24 cellular contexts compared by ENCODE assay signal in the genomic region with DNA sequence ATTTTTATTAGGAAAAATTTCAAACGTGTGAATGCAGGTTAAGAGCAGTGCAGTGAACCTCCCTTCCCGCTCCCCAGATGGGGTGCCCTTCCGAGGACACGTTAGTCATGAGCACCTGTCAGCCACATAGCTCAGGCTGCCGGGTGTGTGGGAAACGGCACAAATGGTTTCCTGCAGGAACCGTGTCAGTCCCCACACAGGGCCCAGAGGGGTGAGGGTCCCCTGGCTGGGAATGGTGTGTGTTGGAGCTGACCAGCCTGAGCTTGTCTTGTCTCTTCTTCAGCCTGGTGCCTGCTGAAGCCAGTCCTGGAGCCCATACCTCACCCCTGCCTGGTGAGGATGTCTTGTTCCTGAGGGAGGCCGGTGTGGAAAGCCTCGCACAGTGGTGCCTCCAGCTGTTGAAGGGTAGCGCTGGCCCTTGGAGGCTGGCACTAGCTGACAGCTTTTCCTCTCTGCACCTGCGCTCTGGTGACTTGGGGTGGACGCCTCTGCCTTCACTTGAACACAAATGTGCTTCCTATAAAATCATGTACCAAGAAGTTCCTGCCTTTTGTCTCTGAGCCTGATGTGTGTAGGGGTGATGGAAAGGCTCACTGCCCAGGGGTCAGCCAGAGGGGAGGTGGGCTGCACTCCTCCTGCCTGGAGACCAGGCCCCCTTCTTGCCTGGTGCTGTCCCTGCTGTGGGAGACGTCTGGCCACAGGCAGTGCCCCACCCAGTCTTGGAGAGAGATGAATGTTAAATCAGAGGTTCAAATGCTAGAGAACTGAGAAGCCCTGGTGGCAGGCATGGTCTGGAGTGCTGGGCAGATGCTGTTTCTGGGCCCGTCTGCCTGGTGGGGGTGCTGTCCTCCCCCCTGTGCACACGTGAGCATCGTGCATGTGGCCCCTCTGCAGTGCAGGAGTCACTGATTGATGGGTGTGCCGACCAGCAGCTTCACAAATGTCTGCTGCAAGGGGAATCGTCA.
DNase-seq lines count a peak whose midpoint lies in the region; ATAC-seq, FAIRE-seq and TF ChIP-seq lines count a peak whose summit lies in the region.
"Had no signal": no experiment of that assay in that cellular context is flagged by ENCODE, and none has a peak within 500 bp of the region (broad histone marks: within the 10 kb centered on the region; RNA-seq: fewer than 3 reads in every experiment).

No MANE protein-coding gene starts in this region.

- intact Hi-C loops in HepG2 (cut with micrococcal nuclease; ENCODE audit: unreplicated experiment) (no loop called here), spleen (cut with DNase I; ENCODE audit: low total_unique reads) (no loop called here)

- peaks cover 28% of the 10 kb centered on the region for H3K9me3 Mint-ChIP-seq in activated T-cell treated with anti-CD3 and anti-CD28 coated beads, Interleukin-2, amount 50 U/mL, for 24 hours

- H3K9ac ChIP-seq in HepG2 (ENCODE audit: insufficient read depth, low read depth, low read length): no peak overlapping the region

- CTCF ChIA-PET in HepG2 (lab: Yijun Ruan, JAX; ENCODE audit: low intra/inter-chr PET ratio, low total read pairs): no interaction called here

- POLR2A ChIA-PET in HepG2 (lab: Yijun Ruan, JAX): no interaction called here

- no peak for TF ChIP-seq RAD21 in HepG2 (CRISPR knock-in tag; IDR thresholded peaks at IDR 0.05)

- H3K4me1 ChIP-seq in RWPE2 (ENCODE audit: insufficient read depth, poor library complexity, severe bottlenecking) (no peaks in the 10 kb centered on the region), HepG2 (ENCODE audit: insufficient read depth, low read length) (no peaks in the 10 kb centered on the region), spleen (no peaks in the 10 kb centered on the region)
- H3K4me1 ChIP-seq: A549, foreskin keratinocyte had no signal

- H3K4me2 ChIP-seq in HepG2 (ENCODE audit: low read depth, low read length): no peak overlapping the region
- H3K4me2 ChIP-seq: A549 had no signal

- H3K79me2 ChIP-seq in HepG2 (ENCODE audit: insufficient read depth, low read length): no peaks in the 10 kb centered on the region

- no peaks in the 10 kb centered on the region for H3K27me3 ChIP-seq in RWPE2 (ENCODE audit: insufficient read depth, poor library complexity, severe bottlenecking)
- no peaks in the 10 kb centered on the region for H3K27me3 ChIP-seq in HepG2 (ENCODE audit: control insufficient read depth in 1 of 2, insufficient read depth in 2 of 2, low read length in 2 of 2)
- H3K27me3 ChIP-seq in spleen (replicated peaks in 1 of 7): no peaks in the 10 kb centered on the region
- H3K27me3 ChIP-seq: foreskin keratinocyte had no signal

- BruUV-seq in HepG2 (replicated peaks; lab: Mats Ljungman, UMichigan): no TSS peak

- DNase-seq in activated T-cell treated with anti-CD3 and anti-CD28 coated beads, Interleukin-2, amount 50 U/mL, for 24 hours: peak; percentile 27
- DNase-seq in activated T-cell treated with anti-CD3 and anti-CD28 coated beads for 4 hours (no peak), RWPE2 (ENCODE audit: low spot score) (peak; percentile 57), HepG2 (ENCODE audit: low spot score) (no peak), spleen (peak; percentile 41), NCI-H2107 treated with DMSO at 0.1 percent for 48 hours (lab: John Stamatoyannopoulos, UW; ENCODE audit: unreplicated experiment) (no peak), HK-2 (ENCODE audit: unreplicated experiment) (no peak)
- DNase-seq: activated CD8-positive, alpha-beta memory T cell treated with anti-CD3 and anti-CD28 coated beads for 24 hours; amniotic stem cell; COR-L47; foreskin keratinocyte; H7; hippocampal formation; Karpas-422; mesenchymal stem cell; NCI-H1092; NCI-H2029 treated with DMSO at 0.1 percent for 48 hours; NCI-H446 treated with DMSO at 0.1 percent for 48 hours; T-helper 9 cell had no signal

- H4K20me1 ChIP-seq in HepG2 (ENCODE audit: insufficient read depth, low read length): no peaks in the 10 kb centered on the region

- peaks cover 92% of the 10 kb centered on the region for H3K36me3 Mint-ChIP-seq in activated T-cell treated with anti-CD3 and anti-CD28 coated beads, Interleukin-2, amount 50 U/mL, for 24 hours (ENCODE audit: low read depth)

- no peak for ATAC-seq in RWPE2 (ENCODE audit: low read depth)
- no peak; the same call in 2 of the 3 replicates for ATAC-seq in HepG2
- ATAC-seq in GM21423 (IDR thresholded peaks at IDR 0.05; ENCODE audit: unreplicated experiment): no peak
- ATAC-seq: A549; foreskin keratinocyte; naive thymus-derived CD8-positive, alpha-beta T cell; SK-N-SH treated with all-trans-retinoic acid at 6 μM for 48 hours had no signal

- TF ChIP-seq POLR2A in HepG2 (IDR thresholded peaks at IDR 0.05; ENCODE audit: insufficient read depth in 1 of 2, low read depth in 2 of 2, low read length in 2 of 2) (no peak), spleen (IDR thresholded peaks at IDR 0.05) (no peak)

- FAIRE-seq in HepG2 (lab: Jason Lieb, UNC): no peak
- FAIRE-seq: A549 had no signal

- no peak overlapping the region for H3K4me3 ChIP-seq in RWPE2 (ENCODE audit: severe bottlenecking)
- H3K4me3 ChIP-seq in HepG2 (replicated peaks in 1 of 3; ENCODE audit: insufficient read depth in 1 of 3, low read depth in 2 of 3, low read length in 3 of 3): no peak overlapping the region
- no peak overlapping the region for H3K4me3 ChIP-seq in spleen
- H3K4me3 ChIP-seq: A549 had no signal

- H3K27ac Mint-ChIP-seq in activated T-cell treated with anti-CD3 and anti-CD28 coated beads, Interleukin-2, amount 50 U/mL, for 24 hours: peak overlapping the region; percentile 64
- H3K27ac Mint-ChIP-seq: activated T-helper 1 cell treated with anti-CD3 and anti-CD28 coated beads, Interleukin-12 subunit alpha, Interleukin-12 subunit beta, Interleukin-2, Interleukin-4 antibody, amounts not matched to agents 30 ng/mL and 10 ng/mL and 1 ng/mL, durations not matched to agents 14 hours and 24 hours and 36 hours had no signal

- TF ChIP-seq EP300 in HepG2 (IDR thresholded peaks at IDR 0.05; ENCODE audit: low read depth in 2 of 2, low read length in 2 of 2): no peak
- TF ChIP-seq EP300 in HepG2 (CRISPR knock-in tag; IDR thresholded peaks at IDR 0.05; ENCODE audit: borderline replicate concordance): no peak

- peaks cover 11% of the 10 kb centered on the region for H3K9me3 ChIP-seq in RWPE2 (ENCODE audit: severe bottlenecking)
- H3K9me3 ChIP-seq in HepG2 (ENCODE audit: low read length): peaks cover 19% of the 10 kb centered on the region
- H3K9me3 ChIP-seq in spleen: peaks cover 8 to 44% (median 38%) of the 10 kb centered on the region in 8 donors

- no peak overlapping the region for H3K4me3 Mint-ChIP-seq in activated T-cell treated with anti-CD3 and anti-CD28 coated beads, Interleukin-2, amount 50 U/mL, for 24 hours
- H3K4me3 Mint-ChIP-seq: activated T-helper 1 cell treated with anti-CD3 and anti-CD28 coated beads, Interleukin-12 subunit alpha, Interleukin-12 subunit beta, Interleukin-2, Interleukin-4 antibody, amounts not matched to agents 30 ng/mL and 10 ng/mL and 1 ng/mL, durations not matched to agents 14 hours and 24 hours and 36 hours; naive thymus-derived CD8-positive, alpha-beta T cell had no signal

- H2AFZ ChIP-seq in HepG2 (ENCODE audit: low read length): no peak overlapping the region

- WGBS in HepG2 (ENCODE audit: low lambda C conversion rate): 91% methylated on average over 18 of the region's 18 CpGs
- WGBS in spleen, 5 donors: 86 to 94% (median 90%) methylated on average over 12 to 18 of the region's 18 CpGs

- TF ChIP-seq CTCF in RWPE2 (IDR thresholded peaks at IDR 0.05; ENCODE audit: poor library complexity, severe bottlenecking) (no peak), HepG2 (CRISPR knock-in tag; IDR thresholded peaks at IDR 0.05) (no peak), spleen (IDR thresholded peaks at IDR 0.05 in 8 of 11, conservative IDR thresholded peaks at IDR 0.05 in 3 of 11) (no peak)

- in situ Hi-C loops in HepG2 (cut with HindIII; ENCODE audit: extremely low pct_ligation_motif_present, low pct_unique_long_range_greater_than_20kb): no loop called here

- H3K27ac ChIP-seq in RWPE2 (ENCODE audit: poor library complexity, severe bottlenecking) (no peak overlapping the region), HepG2 (ENCODE audit: extremely low read length, insufficient read depth, low read length) (no peak overlapping the region), spleen (no peak overlapping the region)
- H3K27ac ChIP-seq: A549, foreskin keratinocyte had no signal

- H3K27me3 Mint-ChIP-seq in activated T-cell treated with anti-CD3 and anti-CD28 coated beads, Interleukin-2, amount 50 U/mL, for 24 hours: no peaks in the 10 kb centered on the region
- H3K27me3 Mint-ChIP-seq: naive thymus-derived CD8-positive, alpha-beta T cell had no signal

- H3K36me3 ChIP-seq in RWPE2 (ENCODE audit: low read depth) (peaks cover 41% of the 10 kb centered on the region), HepG2 (replicated peaks in 1 of 2; ENCODE audit: control insufficient read depth in 1 of 2, insufficient read depth in 2 of 2, low read length in 2 of 2) (peaks cover 24 to 65% of the 10 kb centered on the region in 2 experiments), spleen (peaks cover 0 to 96% (median 75%) of the 10 kb centered on the region in 6 donors)

- no peaks in the 10 kb centered on the region for H3K4me1 Mint-ChIP-seq in activated T-cell treated with anti-CD3 and anti-CD28 coated beads, Interleukin-2, amount 50 U/mL, for 24 hours (ENCODE audit: low read depth)

TF ChIP-seq in HepG2, 621 proteins besides CTCF, POLR2A, EP300 and RAD21:
- TF ChIP-seq POLR2G (IDR thresholded peaks at IDR 0.05; ENCODE audit: low read depth, low read length): 0 out of 2 replicates have a peak, but pooled peaks have one; percentile 14
- TF ChIP-seq ZNF563 (CRISPR knock-in tag; IDR thresholded peaks at IDR 0.05): no peak
- peak; percentile 17 for TF ChIP-seq RBM22 (optimal IDR thresholded peaks at IDR 0.05; ENCODE audit: low read length)
- 0 out of 2 replicates have a peak, but pooled peaks have one; percentile 9 for TF ChIP-seq GABPA (IDR thresholded peaks at IDR 0.05; ENCODE audit: low read depth, low read length)
- TF ChIP-seq GABPA (CRISPR knock-in tag; IDR thresholded peaks at IDR 0.05; ENCODE audit: low read depth): no peak

Comparison
In these comparisons a context has a peak if more than half of its experiments do, and no peak if none do; other contexts are left out.
1. DNase-seq: peak in activated T-cell treated with anti-CD3 and anti-CD28 coated beads, Interleukin-2, amount 50 U/mL, for 24 hours (single experiment), RWPE2 (single experiment) and spleen (single experiment); none in activated T-cell treated with anti-CD3 and anti-CD28 coated beads for 4 hours (single experiment), HepG2 (single experiment), NCI-H2107 treated with DMSO at 0.1 percent for 48 hours (single experiment) and HK-2 (single experiment).